In genomic region chr22:46815896-46816721, GRCh38 we compare ENCODE assay signal across 1 cellular context.
TF ChIP-seq lines count a peak whose summit lies in the region.

No MANE protein-coding gene starts in this region.

TF ChIP-seq in HepG2, 621 proteins besides CTCF, POLR2A, EP300 and RAD21 (continued from another document and continues in another):
- TF ChIP-seq, protein P1, sequence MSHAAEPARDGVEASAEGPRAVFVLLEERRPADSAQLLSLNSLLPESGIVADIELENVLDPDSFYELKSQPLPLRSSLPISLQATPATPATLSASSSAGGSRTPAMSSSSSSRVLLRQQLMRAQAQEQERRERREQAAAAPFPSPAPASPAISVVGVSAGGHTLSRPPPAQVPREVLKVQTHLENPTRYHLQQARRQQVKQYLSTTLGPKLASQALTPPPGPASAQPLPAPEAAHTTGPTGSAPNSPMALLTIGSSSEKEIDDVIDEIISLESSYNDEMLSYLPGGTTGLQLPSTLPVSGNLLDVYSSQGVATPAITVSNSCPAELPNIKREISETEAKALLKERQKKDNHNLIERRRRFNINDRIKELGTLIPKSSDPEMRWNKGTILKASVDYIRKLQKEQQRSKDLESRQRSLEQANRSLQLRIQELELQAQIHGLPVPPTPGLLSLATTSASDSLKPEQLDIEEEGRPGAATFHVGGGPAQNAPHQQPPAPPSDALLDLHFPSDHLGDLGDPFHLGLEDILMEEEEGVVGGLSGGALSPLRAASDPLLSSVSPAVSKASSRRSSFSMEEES (CRISPR knock-in tag; IDR thresholded peaks at IDR 0.05): no peak
- TF ChIP-seq ZNF597 (CRISPR knock-in tag; IDR thresholded peaks at IDR 0.05) (no peak), ZNF331 (CRISPR knock-in tag; IDR thresholded peaks at IDR 0.05) (peak; percentile 23; the same call in 1 of the 2 replicates), CCAR2 (optimal IDR thresholded peaks at IDR 0.05; ENCODE audit: low read depth, low read length) (no peak), ZFYVE20 (CRISPR knock-in tag; IDR thresholded peaks at IDR 0.05; ENCODE audit: borderline replicate concordance, low read depth) (no peak), ETS1 (CRISPR knock-in tag; IDR thresholded peaks at IDR 0.05) (no peak), TP53 (CRISPR knock-in tag; conservative IDR thresholded peaks at IDR 0.05) (no peak), NCOR1 (IDR thresholded peaks at IDR 0.05; ENCODE audit: borderline replicate concordance, low read length) (no peak), ZNF34 (CRISPR knock-in tag; IDR thresholded peaks at IDR 0.05; ENCODE audit: borderline replicate concordance) (no peak), NR2F6 (IDR thresholded peaks at IDR 0.05) (no peak), NR2F6 (CRISPR knock-in tag; IDR thresholded peaks at IDR 0.05) (no peak), E2F1 (CRISPR knock-in tag; IDR thresholded peaks at IDR 0.05) (no peak), E2F5 (CRISPR knock-in tag; conservative IDR thresholded peaks at IDR 0.05) (no peak), NFYC (CRISPR knock-in tag; IDR thresholded peaks at IDR 0.05) (no peak), AHR (CRISPR knock-in tag; IDR thresholded peaks at IDR 0.05) (no peak), GMEB2 (CRISPR knock-in tag; IDR thresholded peaks at IDR 0.05; ENCODE audit: low read depth) (no peak), RXRB (CRISPR knock-in tag; IDR thresholded peaks at IDR 0.05; ENCODE audit: borderline replicate concordance) (no peak), REPIN1 (CRISPR knock-in tag; IDR thresholded peaks at IDR 0.05; ENCODE audit: borderline replicate concordance, low read depth) (no peak), ZNF33A (CRISPR knock-in tag; IDR thresholded peaks at IDR 0.05; ENCODE audit: borderline replicate concordance) (0 out of 2 replicates have a peak, but pooled peaks have one; percentile 54), ZBTB37 (CRISPR knock-in tag; IDR thresholded peaks at IDR 0.05) (peak; percentile 99), JUNB (CRISPR knock-in tag; IDR thresholded peaks at IDR 0.05; ENCODE audit: borderline replicate concordance) (peak; percentile 43; the same call in 1 of the 2 replicates), SPEN (CRISPR knock-in tag; IDR thresholded peaks at IDR 0.05; ENCODE audit: low read depth) (no peak), GATAD2A (CRISPR knock-in tag; IDR thresholded peaks at IDR 0.05) (peak; percentile 16; the same call in 1 of the 2 replicates), PRDM15 (CRISPR knock-in tag; IDR thresholded peaks at IDR 0.05) (no peak), AGO1 (IDR thresholded peaks at IDR 0.05; ENCODE audit: low read depth, low read length, poor library complexity, severe bottlenecking) (no peak), ZNF740 (CRISPR knock-in tag; IDR thresholded peaks at IDR 0.05) (no peak), SOX6 (IDR thresholded peaks at IDR 0.05) (no peak), SOX6 (CRISPR knock-in tag; IDR thresholded peaks at IDR 0.05) (0 out of 2 replicates have a peak, but pooled peaks have one; percentile 6), IKZF4 (CRISPR knock-in tag; IDR thresholded peaks at IDR 0.05; ENCODE audit: borderline replicate concordance, low read depth, not compliant biosample characterization) (no peak), JUND (CRISPR knock-in tag; IDR thresholded peaks at IDR 0.05) (no peak), ZFP91 (CRISPR knock-in tag; IDR thresholded peaks at IDR 0.05; ENCODE audit: borderline replicate concordance) (peak; percentile 56; the same call in 1 of the 2 replicates), SMAD9 (CRISPR knock-in tag; IDR thresholded peaks at IDR 0.05) (no peak)
- TF ChIP-seq, protein P2, sequence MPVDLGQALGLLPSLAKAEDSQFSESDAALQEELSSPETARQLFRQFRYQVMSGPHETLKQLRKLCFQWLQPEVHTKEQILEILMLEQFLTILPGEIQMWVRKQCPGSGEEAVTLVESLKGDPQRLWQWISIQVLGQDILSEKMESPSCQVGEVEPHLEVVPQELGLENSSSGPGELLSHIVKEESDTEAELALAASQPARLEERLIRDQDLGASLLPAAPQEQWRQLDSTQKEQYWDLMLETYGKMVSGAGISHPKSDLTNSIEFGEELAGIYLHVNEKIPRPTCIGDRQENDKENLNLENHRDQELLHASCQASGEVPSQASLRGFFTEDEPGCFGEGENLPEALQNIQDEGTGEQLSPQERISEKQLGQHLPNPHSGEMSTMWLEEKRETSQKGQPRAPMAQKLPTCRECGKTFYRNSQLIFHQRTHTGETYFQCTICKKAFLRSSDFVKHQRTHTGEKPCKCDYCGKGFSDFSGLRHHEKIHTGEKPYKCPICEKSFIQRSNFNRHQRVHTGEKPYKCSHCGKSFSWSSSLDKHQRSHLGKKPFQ (CRISPR knock-in tag; IDR thresholded peaks at IDR 0.05; ENCODE audit: insufficient replicate concordance): no peak
- TF ChIP-seq, protein P3, sequence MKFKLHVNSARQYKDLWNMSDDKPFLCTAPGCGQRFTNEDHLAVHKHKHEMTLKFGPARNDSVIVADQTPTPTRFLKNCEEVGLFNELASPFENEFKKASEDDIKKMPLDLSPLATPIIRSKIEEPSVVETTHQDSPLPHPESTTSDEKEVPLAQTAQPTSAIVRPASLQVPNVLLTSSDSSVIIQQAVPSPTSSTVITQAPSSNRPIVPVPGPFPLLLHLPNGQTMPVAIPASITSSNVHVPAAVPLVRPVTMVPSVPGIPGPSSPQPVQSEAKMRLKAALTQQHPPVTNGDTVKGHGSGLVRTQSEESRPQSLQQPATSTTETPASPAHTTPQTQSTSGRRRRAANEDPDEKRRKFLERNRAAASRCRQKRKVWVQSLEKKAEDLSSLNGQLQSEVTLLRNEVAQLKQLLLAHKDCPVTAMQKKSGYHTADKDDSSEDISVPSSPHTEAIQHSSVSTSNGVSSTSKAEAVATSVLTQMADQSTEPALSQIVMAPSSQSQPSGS (CRISPR knock-in tag; IDR thresholded peaks at IDR 0.05): no peak; the same call in 1 of the 2 replicates
- TF ChIP-seq, protein P4, sequence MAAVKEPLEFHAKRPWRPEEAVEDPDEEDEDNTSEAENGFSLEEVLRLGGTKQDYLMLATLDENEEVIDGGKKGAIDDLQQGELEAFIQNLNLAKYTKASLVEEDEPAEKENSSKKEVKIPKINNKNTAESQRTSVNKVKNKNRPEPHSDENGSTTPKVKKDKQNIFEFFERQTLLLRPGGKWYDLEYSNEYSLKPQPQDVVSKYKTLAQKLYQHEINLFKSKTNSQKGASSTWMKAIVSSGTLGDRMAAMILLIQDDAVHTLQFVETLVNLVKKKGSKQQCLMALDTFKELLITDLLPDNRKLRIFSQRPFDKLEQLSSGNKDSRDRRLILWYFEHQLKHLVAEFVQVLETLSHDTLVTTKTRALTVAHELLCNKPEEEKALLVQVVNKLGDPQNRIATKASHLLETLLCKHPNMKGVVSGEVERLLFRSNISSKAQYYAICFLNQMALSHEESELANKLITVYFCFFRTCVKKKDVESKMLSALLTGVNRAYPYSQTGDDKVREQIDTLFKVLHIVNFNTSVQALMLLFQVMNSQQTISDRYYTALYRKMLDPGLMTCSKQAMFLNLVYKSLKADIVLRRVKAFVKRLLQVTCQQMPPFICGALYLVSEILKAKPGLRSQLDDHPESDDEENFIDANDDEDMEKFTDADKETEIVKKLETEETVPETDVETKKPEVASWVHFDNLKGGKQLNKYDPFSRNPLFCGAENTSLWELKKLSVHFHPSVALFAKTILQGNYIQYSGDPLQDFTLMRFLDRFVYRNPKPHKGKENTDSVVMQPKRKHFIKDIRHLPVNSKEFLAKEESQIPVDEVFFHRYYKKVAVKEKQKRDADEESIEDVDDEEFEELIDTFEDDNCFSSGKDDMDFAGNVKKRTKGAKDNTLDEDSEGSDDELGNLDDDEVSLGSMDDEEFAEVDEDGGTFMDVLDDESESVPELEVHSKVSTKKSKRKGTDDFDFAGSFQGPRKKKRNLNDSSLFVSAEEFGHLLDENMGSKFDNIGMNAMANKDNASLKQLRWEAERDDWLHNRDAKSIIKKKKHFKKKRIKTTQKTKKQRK (IDR thresholded peaks at IDR 0.05; ENCODE audit: low read length): no peak
